ENCODE assay signal across 8 cellular contexts in the genomic region with DNA sequence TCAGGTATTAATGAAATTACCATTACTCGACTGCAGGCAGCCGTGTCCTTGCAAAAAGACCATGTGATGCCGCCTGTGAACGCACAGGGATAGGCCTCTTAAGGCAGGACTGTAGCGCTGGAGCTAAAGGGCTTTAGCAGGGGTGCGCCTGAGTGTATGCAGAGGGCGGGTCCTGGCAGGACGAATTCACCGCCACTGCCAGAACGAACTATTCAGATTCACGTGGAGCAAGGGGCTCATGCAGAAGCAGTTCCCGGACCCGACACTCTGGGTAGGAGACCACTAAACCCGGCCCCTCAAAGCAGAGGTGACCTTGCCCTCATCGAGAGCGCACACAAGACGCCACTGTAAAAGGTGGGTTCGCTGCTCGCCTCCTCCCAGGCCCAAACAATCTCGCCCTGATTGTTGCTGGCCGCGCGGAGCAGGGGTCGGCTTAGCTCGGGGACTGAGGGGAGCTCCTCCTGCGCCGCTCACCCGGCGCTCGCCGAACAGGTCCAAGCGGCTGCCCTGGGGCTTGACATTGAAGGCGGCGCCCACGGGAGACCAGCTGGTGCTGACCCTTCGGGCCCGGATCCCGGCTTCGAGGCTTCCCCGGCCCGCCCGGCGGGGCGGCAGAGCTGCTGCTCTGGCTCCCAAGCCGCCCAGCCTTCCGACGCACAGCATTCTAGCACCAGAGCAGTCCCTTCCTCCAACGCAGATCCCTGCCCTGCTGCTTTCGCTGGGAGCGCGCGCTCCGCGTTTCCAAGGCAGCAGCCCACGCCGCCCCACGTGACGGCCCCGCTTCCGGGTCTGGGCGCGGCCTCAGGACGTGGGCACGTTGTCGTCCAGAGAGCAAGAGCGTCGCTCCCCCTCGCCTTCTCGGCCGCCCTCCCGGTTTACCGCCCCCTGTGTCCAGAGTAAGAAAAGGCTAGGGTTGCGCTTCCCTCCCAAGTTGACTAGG. TPM values are rescaled to one million over a fixed set of nuclear protein-coding genes. Genes with fewer than 3 reads are reported as not detected.
A peak's percentile ranks its signal among the peaks of the same experiment; 100 is the strongest.
DNase-seq lines count a peak whose midpoint lies in the region; ATAC-seq and TF ChIP-seq lines count a peak whose summit lies in the region.

MIPEP (minus strand) TSS at position 743 of the 940 bp plus-strand sequence; CDS start at position 663, 80 bp downstream.

- H3K79me2 ChIP-seq in mesendoderm (ENCODE audit: control insufficient read depth, insufficient read depth, low read length): no peaks in the 10 kb centered on the region

- BruUV-seq in Caco-2 (replicated peaks; lab: Mats Ljungman, UMichigan): TSS peak; percentile 45

- H3K4me1 ChIP-seq in Caco-2 (0 out of 2 replicates have a peak, but pooled peaks cover 9% of the 10 kb centered on the region), endocrine pancreas (ENCODE audit: control insufficient read depth, insufficient read depth, low read length) (peaks cover 5% of the 10 kb centered on the region), mesendoderm (ENCODE audit: control insufficient read depth, low read depth, low read length) (no peaks in the 10 kb centered on the region)

- H3K36me3 Mint-ChIP-seq in Caco-2 (ENCODE audit: insufficient read depth, unreplicated experiment): peaks cover 20% of the 10 kb centered on the region
- peaks cover 3% of the 10 kb centered on the region for H3K36me3 Mint-ChIP-seq in activated CD8-positive, alpha-beta memory T cell treated with anti-CD3 and anti-CD28 coated beads, Interleukin-2, amount 10 ng/mL, durations not matched to agents 7 days and 5 days

- H3K27ac Mint-ChIP-seq in Caco-2 (ENCODE audit: unreplicated experiment): peak within 1 kb of the TSS; percentile 88
- H3K27ac Mint-ChIP-seq in activated CD8-positive, alpha-beta memory T cell treated with anti-CD3 and anti-CD28 coated beads, Interleukin-2, amount 10 ng/mL, durations not matched to agents 7 days and 5 days: peak within 1 kb of the TSS; percentile 78

- H4K5ac ChIP-seq in mesendoderm (ENCODE audit: low read length): no peak within 1 kb of the TSS

- H3K4me3 ChIP-seq in Caco-2 (ENCODE audit: low read depth, low read length) (peak within 1 kb of the TSS; percentile 90), endocrine pancreas (ENCODE audit: control insufficient read depth, insufficient read depth, low read length) (peak within 1 kb of the TSS; percentile 75), mesendoderm (ENCODE audit: low read length) (peak within 1 kb of the TSS; percentile 86)

- peak within 1 kb of the TSS; percentile 87 for H3K56ac ChIP-seq in mesendoderm (ENCODE audit: low read length)

- H3K23ac ChIP-seq in mesendoderm (ENCODE audit: low read length): peak within 1 kb of the TSS; percentile 81

- peak within 1 kb of the TSS; percentile 45 for H3K27ac ChIP-seq in mesendoderm (ENCODE audit: low read depth, low read length)

- intact Hi-C loops in Caco-2 (cut with micrococcal nuclease; ENCODE audit: unreplicated experiment): loop anchor here (2.0 to 5.0 kb wide), 2 partner anchors 312 to 422 kb away; no protein-coding TSS in a partner anchor

- no peak within 1 kb of the TSS for H2BK5ac ChIP-seq in mesendoderm (ENCODE audit: low read length)

- H2BK15ac ChIP-seq in mesendoderm (replicated peaks; ENCODE audit: low read depth): no peak within 1 kb of the TSS

- H3K9me3 Mint-ChIP-seq in Caco-2 (ENCODE audit: unreplicated experiment): no peaks in the 10 kb centered on the region
- no peaks in the 10 kb centered on the region for H3K9me3 Mint-ChIP-seq in activated CD8-positive, alpha-beta memory T cell treated with anti-CD3 and anti-CD28 coated beads, Interleukin-2, amount 10 ng/mL, durations not matched to agents 7 days and 5 days (ENCODE audit: low read depth)

- H3K36me3 ChIP-seq in Caco-2 (ENCODE audit: control insufficient read depth, insufficient read depth, low read length) (no peaks in the 10 kb centered on the region; the same call in 1 of the 2 replicates), endocrine pancreas (ENCODE audit: control insufficient read depth, insufficient read depth, low read length) (no peaks in the 10 kb centered on the region), mesendoderm (ENCODE audit: control insufficient read depth, insufficient read depth, low read length) (peaks cover 4% of the 10 kb centered on the region)

- TF ChIP-seq CTCF in Caco-2 (IDR thresholded peaks at IDR 0.05; ENCODE audit: insufficient read depth in 1 of 2, low read depth in 1 of 2, low read length in 1 of 2, severe bottlenecking in 1 of 2, unreplicated experiment in 1 of 2): peak; percentile 71 to 87

- no peak within 1 kb of the TSS for H3K18ac ChIP-seq in mesendoderm (ENCODE audit: low read length)

- H3K9me3 ChIP-seq in Caco-2 (no peaks in the 10 kb centered on the region), endocrine pancreas (ENCODE audit: control insufficient read depth, low read length) (no peaks in the 10 kb centered on the region)

- H2BK120ac ChIP-seq in mesendoderm (ENCODE audit: low read depth, low read length): no peak within 1 kb of the TSS

- H3K27me3 ChIP-seq in Caco-2 (replicated peaks; ENCODE audit: control insufficient read depth, insufficient read depth, low read length) (no peaks in the 10 kb centered on the region), endocrine pancreas (ENCODE audit: control insufficient read depth, insufficient read depth, low read length) (no peaks in the 10 kb centered on the region), mesendoderm (ENCODE audit: insufficient read depth, low read length, poor library complexity) (no peaks in the 10 kb centered on the region)

- POLR2A ChIA-PET in Caco-2 (lab: Charles Lee): interaction anchor here (0.9 to 1.8 kb wide), 2 partner anchors 78 to 310 kb away, joined by 3 to 8 read pairs; no protein-coding TSS in a partner anchor

- peak within 1 kb of the TSS; percentile 97 for H3K4me3 Mint-ChIP-seq in Caco-2 (ENCODE audit: unreplicated experiment)
- H3K4me3 Mint-ChIP-seq in activated CD8-positive, alpha-beta memory T cell treated with anti-CD3 and anti-CD28 coated beads, Interleukin-2, amount 10 ng/mL, durations not matched to agents 7 days and 5 days: peak within 1 kb of the TSS; percentile 82

- no CpG with 5 or more reads among the region's 73 CpGs for WGBS in mesendoderm (ENCODE audit: extremely low coverage, insufficient coverage, low lambda C conversion rate)

- no peak within 1 kb of the TSS for H3K4ac ChIP-seq in mesendoderm (ENCODE audit: low read depth, low read length)

- H3K9ac ChIP-seq in endocrine pancreas (ENCODE audit: control insufficient read depth, insufficient read depth, low read length) (peak within 1 kb of the TSS; percentile 84), mesendoderm (ENCODE audit: low read length) (peak within 1 kb of the TSS; percentile 83)

- peaks cover 7% of the 10 kb centered on the region for H3K4me1 Mint-ChIP-seq in Caco-2 (ENCODE audit: low read depth, unreplicated experiment)
- H3K4me1 Mint-ChIP-seq in activated CD8-positive, alpha-beta memory T cell treated with anti-CD3 and anti-CD28 coated beads, Interleukin-2, amount 10 ng/mL, durations not matched to agents 7 days and 5 days: peaks cover 23% of the 10 kb centered on the region

- peak within 1 kb of the TSS; percentile 84 for H3K4me2 ChIP-seq in mesendoderm (ENCODE audit: low read length)

- H4K8ac ChIP-seq in mesendoderm (ENCODE audit: low read depth, low read length): no peak within 1 kb of the TSS

- peak; percentile 83 for ATAC-seq in GM19468 (IDR thresholded peaks at IDR 0.05; ENCODE audit: extremely low read depth, unreplicated experiment)
- peak; percentile 94 for ATAC-seq in activated CD8-positive, alpha-beta memory T cell treated with anti-CD3 and anti-CD28 coated beads, Interleukin-2, amount 10 ng/mL, durations not matched to agents 7 days and 5 days

- H3K79me1 ChIP-seq in mesendoderm (ENCODE audit: low read length): no peaks in the 10 kb centered on the region

- H2AK5ac ChIP-seq in mesendoderm (ENCODE audit: low read length): no peak within 1 kb of the TSS

- DNase-seq in Caco-2 (peak; percentile 94 to 96), HS-5 (ENCODE audit: low read depth) (peak; percentile 34), NOMO-1 treated with dmso at 0.1 percent for 144 hours (lab: John Stamatoyannopoulos, UW; ENCODE audit: unreplicated experiment) (peak; percentile 88), mesendoderm (peak; percentile 98)
- DNase-seq in activated CD8-positive, alpha-beta memory T cell treated with anti-CD3 and anti-CD28 coated beads, Interleukin-2, amount 10 ng/mL, durations not matched to agents 7 days and 5 days: peak; percentile 93
- DNase-seq in stimulated activated CD8-positive, alpha-beta memory T cell treated with anti-CD3 and anti-CD28 coated beads, Interleukin-15, amount 100 ng/mL, for 1 hour (ENCODE audit: low read depth): peak; percentile 73

- H3K27me3 Mint-ChIP-seq in Caco-2 (ENCODE audit: insufficient read depth, unreplicated experiment): no peaks in the 10 kb centered on the region
- H3K27me3 Mint-ChIP-seq in activated CD8-positive, alpha-beta memory T cell treated with anti-CD3 and anti-CD28 coated beads, Interleukin-2, amount 10 ng/mL, durations not matched to agents 7 days and 5 days: no peaks in the 10 kb centered on the region

- CTCF ChIA-PET in Caco-2 (lab: Charles Lee): interaction anchor here (0.6 to 2.7 kb wide), 6 partner anchors 10 to 435 kb away, joined by 3 to 11 read pairs (median 4); partner anchors contain the start of gene TNFRSF19
- CTCF ChIA-PET in activated CD8-positive, alpha-beta memory T cell treated with anti-CD3 and anti-CD28 coated beads, Interleukin-2, amount 10 ng/mL, durations not matched to agents 7 days and 5 days (lab: Charles Lee): interaction anchor here (0.9 to 1.6 kb wide), 10 partner anchors 11 to 423 kb away, joined by 3 to 7 read pairs (median 4); no protein-coding TSS in a partner anchor

RNA-seq across cellular contexts. Expression of gene MIPEP, which starts in this region (rescaled TPM):
- 40.6 and 40.8 TPM in 2 replicates for total RNA-seq in Caco-2 (2022)
- total RNA-seq in activated CD8-positive, alpha-beta memory T cell treated with anti-CD3 and anti-CD28 coated beads, Interleukin-2, amount 10 ng/mL, durations not matched to agents 7 days and 5 days: 10 to 100 TPM; 10.5 to 11.4 TPM
- polyA plus RNA-seq in mesendoderm (2013, experiment 1 of 2): 18.2 TPM
- polyA plus RNA-seq in mesendoderm (2013, experiment 2 of 2): 20.5 TPM

Comparison
In these comparisons a context has a peak if more than half of its experiments do, and no peak if none do; other contexts are left out.
1. Peak in every context shown above with its lines: DNase-seq, ATAC-seq, H3K4me3 ChIP-seq and H3K27ac ChIP-seq.
2. DNase-seq: peak in every context shown above with its lines; median percentile 98 in mesendoderm; 95 in Caco-2; 93 in activated CD8-positive, alpha-beta memory T cell treated with anti-CD3 and anti-CD28 coated beads, Interleukin-2, amount 10 ng/mL, durations not matched to agents 7 days and 5 days; 88 in NOMO-1 treated with dmso at 0.1 percent for 144 hours; 73 in stimulated activated CD8-positive, alpha-beta memory T cell treated with anti-CD3 and anti-CD28 coated beads, Interleukin-15, amount 100 ng/mL, for 1 hour; 34 in HS-5.